ENCODE assay signal across 3 cellular contexts in the genomic region with DNA sequence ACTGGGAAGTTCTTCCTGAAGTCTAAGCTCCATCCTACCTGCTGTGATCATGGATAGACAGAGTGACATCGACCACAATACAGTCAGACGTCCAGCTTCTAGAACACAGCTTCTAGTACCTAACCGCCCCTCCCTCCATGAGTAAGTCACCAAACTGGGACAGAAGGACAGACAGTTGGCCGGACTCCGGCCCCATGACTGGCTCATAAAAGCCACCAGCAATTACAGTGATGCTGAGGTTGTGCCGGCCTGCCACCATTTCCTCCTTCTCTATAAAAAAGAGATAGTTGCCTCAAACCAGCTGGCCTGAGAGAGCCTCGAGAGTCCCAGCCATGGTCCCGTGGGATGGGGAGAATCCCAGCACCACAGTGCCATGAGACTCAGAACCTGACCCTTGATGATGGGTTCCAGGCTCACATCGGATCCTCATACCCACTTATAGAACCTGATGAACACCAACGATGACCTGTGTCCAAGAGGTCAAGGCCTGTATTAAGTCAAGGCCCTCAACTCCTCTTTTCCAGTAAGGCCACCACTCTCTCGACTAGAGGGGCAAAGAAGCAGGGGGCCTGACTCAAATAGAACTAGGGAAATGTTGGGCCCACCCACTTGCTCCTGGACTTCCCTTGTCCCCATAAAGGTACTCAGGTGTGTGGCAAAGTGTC.
TF ChIP-seq lines count a peak whose summit lies in the region.

No MANE protein-coding gene starts in this region.

TF ChIP-seq in SK-N-SH, 30 proteins besides CTCF, POLR2A, EP300 and RAD21 (continued from another document):
- TF ChIP-seq EZH2phosphoT487 (IDR thresholded peaks at IDR 0.05; ENCODE audit: borderline replicate concordance, low read depth) (no peak), MEF2A (IDR thresholded peaks at IDR 0.05; ENCODE audit: borderline replicate concordance, low read depth) (no peak), USF2 (IDR thresholded peaks at IDR 0.05; ENCODE audit: borderline replicate concordance, low read depth, low read length) (no peak), USF1 (IDR thresholded peaks at IDR 0.05; ENCODE audit: borderline replicate concordance, low read depth) (no peak), NFIC (IDR thresholded peaks at IDR 0.05; ENCODE audit: borderline replicate concordance) (no peak), FOXJ3 (CRISPR knock-in tag; IDR thresholded peaks at IDR 0.05) (no peak), FOXM1 (IDR thresholded peaks at IDR 0.05; ENCODE audit: low read depth) (no peak), JUND (IDR thresholded peaks at IDR 0.05) (no peak), CHD2 (IDR thresholded peaks at IDR 0.05; ENCODE audit: low read length, partially characterized antibody) (no peak), NRF1 (IDR thresholded peaks at IDR 0.05; ENCODE audit: low read depth, low read length) (no peak), RCOR1 (IDR thresholded peaks at IDR 0.05; ENCODE audit: low read length) (no peak)

TF ChIP-seq in SK-N-SH treated with all-trans-retinoic acid at 6 μM for 48 hours, 23 proteins besides CTCF, POLR2A, EP300 and RAD21 (continued from another document):
- TF ChIP-seq, protein P1, sequence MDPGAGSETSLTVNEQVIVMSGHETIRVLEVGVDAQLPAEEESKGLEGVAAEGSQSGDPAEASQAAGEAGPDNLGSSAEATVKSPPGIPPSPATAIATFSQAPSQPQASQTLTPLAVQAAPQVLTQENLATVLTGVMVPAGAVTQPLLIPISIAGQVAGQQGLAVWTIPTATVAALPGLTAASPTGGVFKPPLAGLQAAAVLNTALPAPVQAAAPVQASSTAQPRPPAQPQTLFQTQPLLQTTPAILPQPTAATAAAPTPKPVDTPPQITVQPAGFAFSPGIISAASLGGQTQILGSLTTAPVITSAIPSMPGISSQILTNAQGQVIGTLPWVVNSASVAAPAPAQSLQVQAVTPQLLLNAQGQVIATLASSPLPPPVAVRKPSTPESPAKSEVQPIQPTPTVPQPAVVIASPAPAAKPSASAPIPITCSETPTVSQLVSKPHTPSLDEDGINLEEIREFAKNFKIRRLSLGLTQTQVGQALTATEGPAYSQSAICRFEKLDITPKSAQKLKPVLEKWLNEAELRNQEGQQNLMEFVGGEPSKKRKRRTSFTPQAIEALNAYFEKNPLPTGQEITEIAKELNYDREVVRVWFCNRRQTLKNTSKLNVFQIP (CRISPR knock-in tag; IDR thresholded peaks at IDR 0.05; ENCODE audit: borderline replicate concordance, low read depth) = no peak
- TF ChIP-seq ZNF565 (CRISPR knock-in tag; conservative IDR thresholded peaks at IDR 0.05; ENCODE audit: low read depth) = no peak
- TF ChIP-seq, protein P2, sequence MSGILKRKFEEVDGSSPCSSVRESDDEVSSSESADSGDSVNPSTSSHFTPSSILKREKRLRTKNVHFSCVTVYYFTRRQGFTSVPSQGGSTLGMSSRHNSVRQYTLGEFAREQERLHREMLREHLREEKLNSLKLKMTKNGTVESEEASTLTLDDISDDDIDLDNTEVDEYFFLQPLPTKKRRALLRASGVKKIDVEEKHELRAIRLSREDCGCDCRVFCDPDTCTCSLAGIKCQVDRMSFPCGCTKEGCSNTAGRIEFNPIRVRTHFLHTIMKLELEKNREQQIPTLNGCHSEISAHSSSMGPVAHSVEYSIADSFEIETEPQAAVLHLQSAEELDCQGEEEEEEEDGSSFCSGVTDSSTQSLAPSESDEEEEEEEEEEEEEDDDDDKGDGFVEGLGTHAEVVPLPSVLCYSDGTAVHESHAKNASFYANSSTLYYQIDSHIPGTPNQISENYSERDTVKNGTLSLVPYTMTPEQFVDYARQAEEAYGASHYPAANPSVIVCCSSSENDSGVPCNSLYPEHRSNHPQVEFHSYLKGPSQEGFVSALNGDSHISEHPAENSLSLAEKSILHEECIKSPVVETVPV (CRISPR knock-in tag; IDR thresholded peaks at IDR 0.05) = no peak

TF ChIP-seq in liver, 16 proteins besides CTCF, POLR2A, EP300 and RAD21 (continued from another document):
- TF ChIP-seq, protein P3, sequence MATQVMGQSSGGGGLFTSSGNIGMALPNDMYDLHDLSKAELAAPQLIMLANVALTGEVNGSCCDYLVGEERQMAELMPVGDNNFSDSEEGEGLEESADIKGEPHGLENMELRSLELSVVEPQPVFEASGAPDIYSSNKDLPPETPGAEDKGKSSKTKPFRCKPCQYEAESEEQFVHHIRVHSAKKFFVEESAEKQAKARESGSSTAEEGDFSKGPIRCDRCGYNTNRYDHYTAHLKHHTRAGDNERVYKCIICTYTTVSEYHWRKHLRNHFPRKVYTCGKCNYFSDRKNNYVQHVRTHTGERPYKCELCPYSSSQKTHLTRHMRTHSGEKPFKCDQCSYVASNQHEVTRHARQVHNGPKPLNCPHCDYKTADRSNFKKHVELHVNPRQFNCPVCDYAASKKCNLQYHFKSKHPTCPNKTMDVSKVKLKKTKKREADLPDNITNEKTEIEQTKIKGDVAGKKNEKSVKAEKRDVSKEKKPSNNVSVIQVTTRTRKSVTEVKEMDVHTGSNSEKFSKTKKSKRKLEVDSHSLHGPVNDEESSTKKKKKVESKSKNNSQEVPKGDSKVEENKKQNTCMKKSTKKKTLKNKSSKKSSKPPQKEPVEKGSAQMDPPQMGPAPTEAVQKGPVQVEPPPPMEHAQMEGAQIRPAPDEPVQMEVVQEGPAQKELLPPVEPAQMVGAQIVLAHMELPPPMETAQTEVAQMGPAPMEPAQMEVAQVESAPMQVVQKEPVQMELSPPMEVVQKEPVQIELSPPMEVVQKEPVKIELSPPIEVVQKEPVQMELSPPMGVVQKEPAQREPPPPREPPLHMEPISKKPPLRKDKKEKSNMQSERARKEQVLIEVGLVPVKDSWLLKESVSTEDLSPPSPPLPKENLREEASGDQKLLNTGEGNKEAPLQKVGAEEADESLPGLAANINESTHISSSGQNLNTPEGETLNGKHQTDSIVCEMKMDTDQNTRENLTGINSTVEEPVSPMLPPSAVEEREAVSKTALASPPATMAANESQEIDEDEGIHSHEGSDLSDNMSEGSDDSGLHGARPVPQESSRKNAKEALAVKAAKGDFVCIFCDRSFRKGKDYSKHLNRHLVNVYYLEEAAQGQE (IDR thresholded peaks at IDR 0.05) = no peak
- TF ChIP-seq HNF4G (IDR thresholded peaks at IDR 0.05) (no peak), FOXA1 (IDR thresholded peaks at IDR 0.05) (no peak), EGR1 (IDR thresholded peaks at IDR 0.05; ENCODE audit: low read depth in 2 of 2) (no peak), HNF4A (conservative IDR thresholded peaks at IDR 0.05) (no peak)
